In genomic region chr14:22650046-22650739, GRCh38 we compare ENCODE assay signal across 18 cellular contexts. TPM values are rescaled to one million over a fixed set of nuclear protein-coding genes. Genes with fewer than 3 reads are reported as not detected.
"Had no signal": no experiment of that assay in that cellular context is flagged by ENCODE, and none has a peak within 500 bp of the region (broad histone marks: within the 10 kb centered on the region; RNA-seq: fewer than 3 reads in every experiment).

No MANE protein-coding gene starts in this region.

- H3K4me1 Mint-ChIP-seq: natural killer cell had no signal

- DNase-seq: activated CD4-positive, CD25-positive, alpha-beta regulatory T cell treated with anti-CD3 and anti-CD28 coated beads, Interleukin-2, amount 50 U/mL, for 72 hours; activated naive CD4-positive, alpha-beta T cell treated with anti-CD3 and anti-CD28 coated beads for 36 hours; hypothalamus; left ventricle myocardium superior; natural killer cell; posterior cingulate gyrus; T-helper 1 cell; testis; upper lobe of left lung had no signal

- H3K4me3 Mint-ChIP-seq: activated naive CD4-positive, alpha-beta T cell treated with anti-CD3 and anti-CD28 coated beads for 36 hours; natural killer cell; stimulated activated naive CD8-positive, alpha-beta T cell treated with anti-CD3 and anti-CD28 coated beads, Interleukin-15, amount 100 ng/mL, for 72 hours had no signal

- H3K27me3 ChIP-seq: ascending aorta, cardiac muscle cell, esophagus muscularis mucosa, neutrophil, testis, upper lobe of left lung had no signal

- H3K27ac ChIP-seq: ascending aorta, cardiac muscle cell, esophagus muscularis mucosa, neutrophil, testis, upper lobe of left lung had no signal

- ATAC-seq: left ventricle myocardium superior had no signal

- H3K4me3 ChIP-seq: ascending aorta, cardiac muscle cell, esophagus muscularis mucosa, smooth muscle cell, testis, upper lobe of left lung had no signal

- H3K9me3 ChIP-seq: ascending aorta, esophagus muscularis mucosa, neutrophil, testis, upper lobe of left lung had no signal

- H3K27ac Mint-ChIP-seq: activated naive CD4-positive, alpha-beta T cell treated with anti-CD3 and anti-CD28 coated beads for 36 hours; activated T-helper 2 cell treated with anti-CD3 and anti-CD28 coated beads, Interferon-gamma antibody, Interleukin-2, Interleukin-4, amounts not matched to agents 10 μg/mL and 5 μg/mL and 100 μg/mL, durations not matched to agents 14 hours and 24 hours and 36 hours; natural killer cell had no signal

- H3K36me3 Mint-ChIP-seq: natural killer cell had no signal

- H3K36me3 ChIP-seq: ascending aorta, cardiac muscle cell, esophagus muscularis mucosa, neutrophil, upper lobe of left lung had no signal

- H3K27me3 Mint-ChIP-seq: stimulated activated naive CD8-positive, alpha-beta T cell treated with anti-CD3 and anti-CD28 coated beads, Interleukin-15, amount 100 ng/mL, for 72 hours had no signal

- H3K4me1 ChIP-seq: testis, upper lobe of left lung had no signal

- H3K9me3 Mint-ChIP-seq: activated naive CD4-positive, alpha-beta T cell treated with anti-CD3 and anti-CD28 coated beads for 36 hours; activated T-helper 2 cell treated with anti-CD3 and anti-CD28 coated beads, Interferon-gamma antibody, Interleukin-2, Interleukin-4, amounts not matched to agents 10 μg/mL and 5 μg/mL and 100 μg/mL, durations not matched to agents 14 hours and 24 hours and 36 hours; natural killer cell; stimulated activated naive CD8-positive, alpha-beta T cell treated with anti-CD3 and anti-CD28 coated beads, Interleukin-15, amount 100 ng/mL, for 72 hours had no signal

- H3K4me2 ChIP-seq: smooth muscle cell had no signal

RNA-seq across cellular contexts. Expression of gene OR6J1, which starts 6.0 kb away (rescaled TPM):
- total RNA-seq: activated naive CD4-positive, alpha-beta T cell treated with anti-CD3 and anti-CD28 coated beads for 36 hours; activated T-helper 2 cell treated with anti-CD3 and anti-CD28 coated beads, Interferon-gamma antibody, Interleukin-2, Interleukin-4, amounts not matched to agents 10 μg/mL and 5 μg/mL and 100 μg/mL, durations not matched to agents 14 hours and 24 hours and 36 hours; ascending aorta; cardiac muscle cell; esophagus muscularis mucosa; kidney epithelial cell; left ventricle myocardium superior; mucosa of gallbladder; natural killer cell; smooth muscle cell had no signal
